Comparison of ENCODE assay signal across 26 cellular contexts in the genomic region with DNA sequence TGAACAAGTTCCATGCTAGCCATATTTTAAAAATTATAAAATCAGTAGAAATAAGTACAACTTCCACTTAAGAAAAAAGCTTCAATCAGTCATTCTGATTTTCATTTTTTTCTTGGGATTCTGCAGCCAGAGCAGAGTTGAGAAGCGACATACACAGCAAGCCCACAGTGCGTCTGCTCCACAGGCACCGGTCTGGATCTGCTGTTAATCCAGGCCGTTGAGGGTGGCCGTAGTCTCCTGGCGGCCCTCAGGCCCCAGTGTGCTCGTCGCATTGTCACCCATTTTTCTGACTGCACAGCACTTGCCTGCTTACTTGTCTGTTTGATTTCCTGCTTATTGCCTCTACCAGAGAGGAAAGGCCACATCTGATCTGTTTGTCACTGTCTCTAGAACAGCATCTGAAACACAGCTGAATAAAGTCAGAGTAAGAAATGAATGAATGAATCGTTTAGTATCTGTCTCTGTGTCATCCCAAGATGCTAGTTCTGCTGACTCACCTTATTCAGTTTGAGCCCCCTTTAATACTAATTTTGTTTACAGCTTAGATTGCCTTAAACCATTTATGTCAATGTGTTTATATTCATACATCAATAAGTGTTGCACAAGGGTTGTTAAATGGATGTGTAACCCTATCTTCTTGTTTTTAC. TPM values are rescaled to one million over a fixed set of nuclear protein-coding genes. Genes with fewer than 3 reads are reported as not detected.
DNase-seq lines count a peak whose midpoint lies in the region; ATAC-seq, FAIRE-seq and TF ChIP-seq lines count a peak whose summit lies in the region.
"Had no signal": no experiment of that assay in that cellular context is flagged by ENCODE, and none has a peak within 500 bp of the region (broad histone marks: within the 10 kb centered on the region; RNA-seq: fewer than 3 reads in every experiment).

No MANE protein-coding gene starts in this region.

- TF ChIP-seq CTCF in HepG2 (CRISPR knock-in tag; IDR thresholded peaks at IDR 0.05) (no peak), right lobe of liver (IDR thresholded peaks at IDR 0.05) (no peak), H9 (conservative IDR thresholded peaks at IDR 0.05) (no peak), chondrocyte (IDR thresholded peaks at IDR 0.05) (no peak)

- H3K9ac ChIP-seq in HepG2 (ENCODE audit: insufficient read depth, low read depth, low read length) (no peak overlapping the region), H9 (ENCODE audit: extremely low read depth, insufficient read length, low read length) (no peak overlapping the region)

- no peak overlapping the region for H3K4me3 Mint-ChIP-seq in H9
- no peak overlapping the region for H3K4me3 Mint-ChIP-seq in chondrocyte (ENCODE audit: unreplicated experiment)
- no peak overlapping the region for H3K4me3 Mint-ChIP-seq in stimulated activated effector memory CD8-positive, alpha-beta T cell treated with anti-CD3 and anti-CD28 coated beads, Interleukin-12 subunit alpha, Interleukin-12 subunit beta, amount 100 ng/mL, for 72 hours
- H3K4me3 Mint-ChIP-seq: CD8-positive, alpha-beta T cell; IgD-negative memory B cell had no signal

- H2AFZ ChIP-seq in HepG2 (ENCODE audit: low read length) (no peak overlapping the region), H9 (ENCODE audit: low read length) (no peak overlapping the region)
- H2AFZ ChIP-seq: PC-9 had no signal

- no peak overlapping the region for H3K4me3 ChIP-seq in HepG2 (replicated peaks in 1 of 3; ENCODE audit: insufficient read depth in 1 of 3, low read depth in 2 of 3, low read length in 3 of 3)
- H3K4me3 ChIP-seq in right lobe of liver: no peak overlapping the region
- H3K4me3 ChIP-seq: PC-9, SJCRH30 had no signal

- H3K4ac ChIP-seq in H9 (ENCODE audit: low read depth, low read length): no peak overlapping the region

- H3K27ac ChIP-seq in HepG2 (ENCODE audit: extremely low read length, insufficient read depth, low read length) (no peak overlapping the region), right lobe of liver (no peak overlapping the region), H9 (ENCODE audit: insufficient read length, low read depth, low read length) (no peak overlapping the region)
- H3K27ac ChIP-seq: C4-2B, PC-9, SJCRH30 had no signal

- no peak overlapping the region for H2AK5ac ChIP-seq in H9 (ENCODE audit: insufficient read length, low read length)

- H3K9me3 Mint-ChIP-seq in H9: no peaks in the 10 kb centered on the region
- no peaks in the 10 kb centered on the region for H3K9me3 Mint-ChIP-seq in chondrocyte (ENCODE audit: low read depth)
- H3K9me3 Mint-ChIP-seq in stimulated activated effector memory CD8-positive, alpha-beta T cell treated with anti-CD3 and anti-CD28 coated beads, Interleukin-12 subunit alpha, Interleukin-12 subunit beta, amount 100 ng/mL, for 72 hours: no peaks in the 10 kb centered on the region
- H3K9me3 Mint-ChIP-seq: CD8-positive, alpha-beta T cell; IgD-negative memory B cell had no signal

- no peak for ATAC-seq in HepG2
- no peak for ATAC-seq in right lobe of liver
- peak; percentile 51 for ATAC-seq in stimulated activated effector memory CD8-positive, alpha-beta T cell treated with anti-CD3 and anti-CD28 coated beads, Interleukin-12 subunit alpha, Interleukin-12 subunit beta, amount 100 ng/mL, for 72 hours
- no peak for ATAC-seq in HG03342 (IDR thresholded peaks at IDR 0.05; ENCODE audit: unreplicated experiment)
- ATAC-seq in HG03439 (IDR thresholded peaks at IDR 0.05; ENCODE audit: unreplicated experiment): no peak
- no peak for ATAC-seq in HG03354 (IDR thresholded peaks at IDR 0.05; ENCODE audit: poor library complexity, severe bottlenecking, unreplicated experiment)
- ATAC-seq: CD8-positive, alpha-beta T cell; Right ventricle myocardium inferior had no signal

- no peaks in the 10 kb centered on the region for H3K79me2 ChIP-seq in HepG2 (ENCODE audit: insufficient read depth, low read length)
- no peaks in the 10 kb centered on the region for H3K79me2 ChIP-seq in H9 (ENCODE audit: insufficient read depth, low read length)

- H3K18ac ChIP-seq in H9 (ENCODE audit: insufficient read length, low read depth, low read length): no peak overlapping the region

- H2BK5ac ChIP-seq in H9 (ENCODE audit: insufficient read length, low read length): no peak overlapping the region

- H3K9me3 ChIP-seq in HepG2 (ENCODE audit: low read length) (no peaks in the 10 kb centered on the region), right lobe of liver (no peaks in the 10 kb centered on the region), H9 (ENCODE audit: control insufficient read depth, low read depth, low read length) (no peaks in the 10 kb centered on the region)
- H3K9me3 ChIP-seq: Caco-2, SJCRH30 had no signal

- H3K4me1 Mint-ChIP-seq in H9: peaks cover under 1 to 4% of the 10 kb centered on the region in 2 experiments
- H3K4me1 Mint-ChIP-seq in chondrocyte (ENCODE audit: low read depth): peaks cover 79% of the 10 kb centered on the region
- H3K4me1 Mint-ChIP-seq in stimulated activated effector memory CD8-positive, alpha-beta T cell treated with anti-CD3 and anti-CD28 coated beads, Interleukin-12 subunit alpha, Interleukin-12 subunit beta, amount 100 ng/mL, for 72 hours: no peaks in the 10 kb centered on the region
- H3K4me1 Mint-ChIP-seq: IgD-negative memory B cell had no signal

- H3K36me3 ChIP-seq in HepG2 (replicated peaks in 1 of 2; ENCODE audit: control insufficient read depth in 1 of 2, insufficient read depth in 2 of 2, low read length in 2 of 2): no peaks in the 10 kb centered on the region
- H3K36me3 ChIP-seq in right lobe of liver: no peaks in the 10 kb centered on the region
- H3K36me3 ChIP-seq: SJCRH30 had no signal

- no peak overlapping the region for H4K5ac ChIP-seq in H9 (ENCODE audit: insufficient read length, low read depth, low read length)

- no TSS peak for BruUV-seq in HepG2 (replicated peaks; lab: Mats Ljungman, UMichigan)

- H3K14ac ChIP-seq in H9 (ENCODE audit: insufficient read depth, low read length): 0 out of 2 replicates have a peak overlapping the region, but pooled peaks have one; percentile 9

- H3K27me3 ChIP-seq in HepG2 (ENCODE audit: control insufficient read depth in 1 of 2, insufficient read depth in 2 of 2, low read length in 2 of 2) (no peaks in the 10 kb centered on the region), right lobe of liver (no peaks in the 10 kb centered on the region), H9 (ENCODE audit: insufficient read depth, low read length) (no peaks in the 10 kb centered on the region)
- H3K27me3 ChIP-seq: SJCRH30 had no signal

- H3K56ac ChIP-seq in H9 (ENCODE audit: insufficient read length, low read depth, low read length): no peak overlapping the region

- POLR2A ChIA-PET in HepG2 (lab: Yijun Ruan, JAX): no interaction called here

- H3K4me2 ChIP-seq in HepG2 (ENCODE audit: low read depth, low read length) (no peak overlapping the region), H9 (ENCODE audit: insufficient read depth, insufficient read length, low read length) (no peak overlapping the region)
- H3K4me2 ChIP-seq: PC-9 had no signal

- no peak overlapping the region for H2BK12ac ChIP-seq in H9 (ENCODE audit: insufficient read length, low read depth, low read length)

- no peak overlapping the region for H4K91ac ChIP-seq in H9 (ENCODE audit: insufficient read length, low read depth, low read length)

- TF ChIP-seq POLR2A in HepG2 (IDR thresholded peaks at IDR 0.05; ENCODE audit: insufficient read depth in 1 of 2, low read depth in 2 of 2, low read length in 2 of 2) (no peak), right lobe of liver (IDR thresholded peaks at IDR 0.05) (no peak)

- no peak overlapping the region for H3T11ph ChIP-seq in H9 (ENCODE audit: low read length)

- intact Hi-C loops in HepG2 (cut with micrococcal nuclease; ENCODE audit: unreplicated experiment): no loop called here
- intact Hi-C loops in right lobe of liver (cut with DNase I): no loop called here

- no peaks in the 10 kb centered on the region for H3K79me1 ChIP-seq in H9 (ENCODE audit: insufficient read depth, low read depth, low read length, poor library complexity, severe bottlenecking)

- H3K27ac Mint-ChIP-seq in H9 (no peak overlapping the region; a peak in 1 of 7 replicates), chondrocyte (ENCODE audit: unreplicated experiment) (peak overlapping the region; percentile 94)
- H3K27ac Mint-ChIP-seq in stimulated activated effector memory CD8-positive, alpha-beta T cell treated with anti-CD3 and anti-CD28 coated beads, Interleukin-12 subunit alpha, Interleukin-12 subunit beta, amount 100 ng/mL, for 72 hours: no peak overlapping the region
- H3K27ac Mint-ChIP-seq: CD8-positive, alpha-beta T cell; IgD-negative memory B cell had no signal

- H3K4me1 ChIP-seq in HepG2 (ENCODE audit: insufficient read depth, low read length) (no peaks in the 10 kb centered on the region), right lobe of liver (no peaks in the 10 kb centered on the region), H9 (ENCODE audit: insufficient read depth, low read length) (no peaks in the 10 kb centered on the region; the same call in 1 of the 2 replicates)
- H3K4me1 ChIP-seq: Caco-2, SJCRH30 had no signal

- no peaks in the 10 kb centered on the region for H4K20me1 ChIP-seq in HepG2 (ENCODE audit: insufficient read depth, low read length)
- no peaks in the 10 kb centered on the region for H4K20me1 ChIP-seq in H9 (ENCODE audit: control insufficient read depth, insufficient read depth, insufficient read length)

- H3K27me3 Mint-ChIP-seq in H9 (ENCODE audit: low read depth) (no peaks in the 10 kb centered on the region), chondrocyte (ENCODE audit: low read depth) (no peaks in the 10 kb centered on the region)
- H3K27me3 Mint-ChIP-seq: IgD-negative memory B cell had no signal

- TF ChIP-seq RAD21 in HepG2 (CRISPR knock-in tag; IDR thresholded peaks at IDR 0.05): no peak

- no peak overlapping the region for H2BK120ac ChIP-seq in H9 (ENCODE audit: low read depth, low read length, poor library complexity, severe bottlenecking)

- H2BK15ac ChIP-seq in H9 (ENCODE audit: low read depth, low read length): no peak overlapping the region

- DNase-seq in HepG2 (ENCODE audit: low spot score) (no peak), right lobe of liver (no peak), H9 (no peak), chondrocyte (ENCODE audit: low spot score) (no peak)
- no peak for DNase-seq in stimulated activated effector memory CD8-positive, alpha-beta T cell treated with anti-CD3 and anti-CD28 coated beads, Interleukin-12 subunit alpha, Interleukin-12 subunit beta, amount 100 ng/mL, for 72 hours (ENCODE audit: low spot score in 2 of 2)
- DNase-seq: Caco-2; CD8-positive, alpha-beta T cell; GOT3; NCI-H1048; NCI-H1417; NCI-H1694 treated with DMSO at 0.1 percent for 48 hours; NCI-H2081; NCI-H2171 treated with DMSO at 0.1 percent for 48 hours; NCI-H345; NCI-H524; NCI-H774; PC-9; SJCRH30 had no signal

- H2BK20ac ChIP-seq in H9 (ENCODE audit: low read depth, low read length, poor library complexity, severe bottlenecking): no peak overlapping the region

- WGBS in HepG2 (ENCODE audit: low lambda C conversion rate): 91% methylated on average over 9 of the region's 9 CpGs
- WGBS in right lobe of liver (ENCODE audit: insufficient coverage, low coverage, low lambda C conversion rate, missing lambda C conversion rate): 62% methylated on average over 5 of the region's 9 CpGs
- WGBS in H9 (ENCODE audit: extremely low coverage, insufficient read length, low lambda C conversion rate): no CpG with 5 or more reads among the region's 9 CpGs

- no peak overlapping the region for H3K23ac ChIP-seq in H9 (ENCODE audit: insufficient read length, low read depth, low read length)

- no peak for FAIRE-seq in HepG2 (lab: Jason Lieb, UNC)
- FAIRE-seq: G401.6 had no signal

- TF ChIP-seq EP300 in HepG2 (IDR thresholded peaks at IDR 0.05; ENCODE audit: low read depth in 2 of 2, low read length in 2 of 2) (no peak), HepG2 (CRISPR knock-in tag; IDR thresholded peaks at IDR 0.05; ENCODE audit: borderline replicate concordance) (no peak)

- H3K36me3 Mint-ChIP-seq in H9 (ENCODE audit: insufficient read depth in 1 of 3, low read depth in 3 of 3) (no peaks in the 10 kb centered on the region; a peak in 1 of 7 replicates), chondrocyte (ENCODE audit: low read depth) (no peaks in the 10 kb centered on the region)
- no peaks in the 10 kb centered on the region for H3K36me3 Mint-ChIP-seq in stimulated activated effector memory CD8-positive, alpha-beta T cell treated with anti-CD3 and anti-CD28 coated beads, Interleukin-12 subunit alpha, Interleukin-12 subunit beta, amount 100 ng/mL, for 72 hours
- H3K36me3 Mint-ChIP-seq: CD8-positive, alpha-beta T cell had no signal

- CTCF ChIA-PET in HepG2 (lab: Yijun Ruan, JAX; ENCODE audit: low intra/inter-chr PET ratio, low total read pairs): no interaction called here

- no peak overlapping the region for H4K8ac ChIP-seq in H9 (replicated peaks; ENCODE audit: insufficient read length, low read depth, low read length)

- in situ Hi-C loops in HepG2 (cut with HindIII; ENCODE audit: extremely low pct_ligation_motif_present, low pct_unique_long_range_greater_than_20kb): no loop called here

- no peaks in the 10 kb centered on the region for H3K23me2 ChIP-seq in H9 (ENCODE audit: insufficient read length, low read depth, low read length, poor library complexity, severe bottlenecking)

RNA-seq across cellular contexts. Expression of gene ASPN, which starts 11.6 kb away (rescaled TPM):
- not detected in 2 replicates for total RNA-seq in HepG2 (2016; rRNA removed; fragmentation: Illumina TruSeq; extraction: Trizol)
- not detected in 2 replicates for total RNA-seq in HepG2 (2016; cell fraction: cytosol; rRNA removed; fragmentation: Illumina TruSeq; extraction: Trizol; ENCODE audit: low read depth)
- total RNA-seq in HepG2 (2016; cell fraction: insoluble cytoplasmic fraction; rRNA removed; fragmentation: Illumina TruSeq; extraction: Trizol): not detected in 2 replicates
- total RNA-seq in HepG2 (2016; cell fraction: membrane; rRNA removed; fragmentation: Illumina TruSeq; extraction: Trizol): not detected in 2 replicates
- not detected in 2 replicates for total RNA-seq in HepG2 (2016; cell fraction: nucleus; rRNA removed; fragmentation: Illumina TruSeq; extraction: Trizol)
- polyA plus RNA-seq in HepG2 (2011; rRNA removed): not detected in 2 replicates
- not detected in 2 replicates for polyA plus RNA-seq in HepG2 (2011; cell fraction: cytosol; rRNA removed)
- not detected in 2 replicates for polyA plus RNA-seq in HepG2 (2011; cell fraction: nucleus; rRNA removed)
- not detected in 2 replicates for polyA plus RNA-seq in HepG2 (2012)
- not detected in 2 replicates for polyA plus RNA-seq in HepG2 (2016; cell fraction: cytosol; fragmentation: Illumina TruSeq; extraction: Trizol; ENCODE audit: low read depth)
- not detected in 2 replicates for polyA plus RNA-seq in HepG2 (2016; cell fraction: insoluble cytoplasmic fraction; fragmentation: Illumina TruSeq; extraction: Trizol; ENCODE audit: low read depth)
- polyA plus RNA-seq in HepG2 (2016; cell fraction: membrane; fragmentation: Illumina TruSeq; extraction: Trizol; ENCODE audit: low read depth): not detected in 2 replicates
- not detected in 2 replicates for polyA plus RNA-seq in HepG2 (2016; cell fraction: nucleus; fragmentation: Illumina TruSeq; extraction: Trizol; ENCODE audit: insufficient read depth, low read depth)
- not detected in 2 replicates for polyA minus RNA-seq in HepG2 (2011; rRNA and poly(A)+ RNA removed; ENCODE audit: low replicate concordance)
- polyA minus RNA-seq in HepG2 (2011; cell fraction: cytosol; rRNA and poly(A)+ RNA removed): not detected in 2 replicates
- polyA minus RNA-seq in HepG2 (2011; cell fraction: nucleus; rRNA and poly(A)+ RNA removed): not detected in 2 replicates
- 10 to 100 TPM in 3 of 6 experiments, 1 to 10 TPM in 3; 3.8 to 13.3 (median 10.4) TPM for total RNA-seq in right lobe of liver
- not detected in 2 replicates for total RNA-seq in H9 (2021)
- 335 to 385 TPM (median 376 TPM) in 3 replicates for total RNA-seq in chondrocyte
- total RNA-seq: Caco-2; CD8-positive, alpha-beta T cell; PC-9; T-helper 1 cell treated with Interleukin-12 subunit alpha and Interleukin-12 subunit beta and Interleukin-4 antibody, amounts not matched to agents 30 ng/mL and 1 ng/mL, for 36 hours had no signal
- polyA plus RNA-seq: IgD-negative memory B cell had no signal

RNA-seq across cellular contexts. Expression of gene ECM2, which starts 41.9 kb away (rescaled TPM):
- not detected in 2 replicates for total RNA-seq in HepG2 (2016; rRNA removed; fragmentation: Illumina TruSeq; extraction: Trizol)
- not detected in 2 replicates for total RNA-seq in HepG2 (2016; cell fraction: cytosol; rRNA removed; fragmentation: Illumina TruSeq; extraction: Trizol; ENCODE audit: low read depth)
- total RNA-seq in HepG2 (2016; cell fraction: insoluble cytoplasmic fraction; rRNA removed; fragmentation: Illumina TruSeq; extraction: Trizol): 0.13 TPM in 1 of 2 replicates, not detected in the other
- not detected in 2 replicates for total RNA-seq in HepG2 (2016; cell fraction: membrane; rRNA removed; fragmentation: Illumina TruSeq; extraction: Trizol)
- total RNA-seq in HepG2 (2016; cell fraction: nucleus; rRNA removed; fragmentation: Illumina TruSeq; extraction: Trizol): not detected in 2 replicates
- polyA plus RNA-seq in HepG2 (2011; rRNA removed): 0.37 and 0.67 TPM in 2 replicates
- polyA plus RNA-seq in HepG2 (2011; cell fraction: cytosol; rRNA removed): 0.16 and 0.40 TPM in 2 replicates
- 0.26 and 0.42 TPM in 2 replicates for polyA plus RNA-seq in HepG2 (2011; cell fraction: nucleus; rRNA removed)
- polyA plus RNA-seq in HepG2 (2012): 3.1 and 10.1 TPM in 2 replicates
- polyA plus RNA-seq in HepG2 (2016; cell fraction: cytosol; fragmentation: Illumina TruSeq; extraction: Trizol; ENCODE audit: low read depth): not detected in 2 replicates
- not detected in 2 replicates for polyA plus RNA-seq in HepG2 (2016; cell fraction: insoluble cytoplasmic fraction; fragmentation: Illumina TruSeq; extraction: Trizol; ENCODE audit: low read depth)
- not detected in 2 replicates for polyA plus RNA-seq in HepG2 (2016; cell fraction: membrane; fragmentation: Illumina TruSeq; extraction: Trizol; ENCODE audit: low read depth)
- not detected in 2 replicates for polyA plus RNA-seq in HepG2 (2016; cell fraction: nucleus; fragmentation: Illumina TruSeq; extraction: Trizol; ENCODE audit: insufficient read depth, low read depth)
- 0.26 and 0.58 TPM in 2 replicates for polyA minus RNA-seq in HepG2 (2011; rRNA and poly(A)+ RNA removed; ENCODE audit: low replicate concordance)
- polyA minus RNA-seq in HepG2 (2011; cell fraction: cytosol; rRNA and poly(A)+ RNA removed): 0.30 TPM in 1 of 2 replicates, not detected in the other
- 0.37 and 0.64 TPM in 2 replicates for polyA minus RNA-seq in HepG2 (2011; cell fraction: nucleus; rRNA and poly(A)+ RNA removed)
- total RNA-seq in right lobe of liver: 10 to 100 TPM; 19.0 to 27.1 (median 22.4) TPM
- total RNA-seq in H9 (2021): not detected in 2 replicates
- total RNA-seq in chondrocyte: 31.7 to 39.6 TPM (median 34.2 TPM) in 3 replicates
- total RNA-seq: Caco-2; CD8-positive, alpha-beta T cell; SJCRH30; T-helper 1 cell treated with Interleukin-12 subunit alpha and Interleukin-12 subunit beta and Interleukin-4 antibody, amounts not matched to agents 30 ng/mL and 1 ng/mL, for 36 hours had no signal
- polyA plus RNA-seq: IgD-negative memory B cell had no signal

Comparison
In these comparisons a context has a peak if more than half of its experiments do, and no peak if none do; other contexts are left out.
1. RNA of gene ECM2, which starts 41.9 kb away (total RNA-seq): 31.7 to 39.6 TPM in chondrocyte and 19.0 to 27.1 TPM in right lobe of liver; 0.13 TPM in HepG2 and not detected in H9; every median in the first group is over 10 times any median in the second.
2. RNA of gene ASPN, which starts 11.6 kb away (total RNA-seq): 335 to 385 TPM in chondrocyte; 3.8 to 13.3 TPM in right lobe of liver, not detected in HepG2 and not detected in H9; every median in the first group is over 10 times any median in the second.